8 cellular contexts compared by ENCODE assay signal in genomic region chr2:161418715-161419337, GRCh38. TPM values are rescaled to one million over a fixed set of nuclear protein-coding genes. Genes with fewer than 3 reads are reported as not detected.
DNase-seq lines count a peak whose midpoint lies in the region; ATAC-seq, FAIRE-seq and TF ChIP-seq lines count a peak whose summit lies in the region.
"Had no signal": no experiment of that assay in that cellular context is flagged by ENCODE, and none has a peak within 500 bp of the region (broad histone marks: within the 10 kb centered on the region; RNA-seq: fewer than 3 reads in every experiment).

No MANE protein-coding gene starts in this region.

- no peak overlapping the region for H3K27ac ChIP-seq in neuronal stem cell (replicated peaks; ENCODE audit: low read length)

- H4K91ac ChIP-seq in neuronal stem cell (ENCODE audit: low read depth, low read length, poor library complexity), result no peak overlapping the region

- TF ChIP-seq CTCF in astrocyte of the spinal cord (IDR thresholded peaks at IDR 0.05; ENCODE audit: low read depth, low read length), result no peak

- peak overlapping the region; percentile 37 for H3K4me2 ChIP-seq in neuronal stem cell (ENCODE audit: insufficient read depth, low read length, poor library complexity, severe bottlenecking)

- no peak overlapping the region for H3K4ac ChIP-seq in neuronal stem cell (ENCODE audit: low read length)

- FAIRE-seq in HTR-8/SVneo (lab: Jason Lieb, UNC), result no peak

- H3K4me3 ChIP-seq in astrocyte of the spinal cord (ENCODE audit: low read depth, low read length) (no peak overlapping the region), neuronal stem cell (ENCODE audit: low read length in 2 of 2) (peak overlapping the region; percentile 18 to 67)

- H2BK120ac ChIP-seq in neuronal stem cell (ENCODE audit: low read depth, low read length), result no peak overlapping the region

- H3K23ac ChIP-seq in neuronal stem cell (ENCODE audit: low read depth, low read length, poor library complexity), result no peak overlapping the region

- peaks cover 41 to 99% (median 96%) of the 10 kb centered on the region in 3 experiments for H3K27me3 ChIP-seq in neuronal stem cell (ENCODE audit: control insufficient read depth in 3 of 3, insufficient read depth in 3 of 3, low read depth in 1 of 3, low read length in 3 of 3)

- no peak overlapping the region for H2AK5ac ChIP-seq in neuronal stem cell (ENCODE audit: low read depth, low read length)

- no peak overlapping the region for H2BK5ac ChIP-seq in neuronal stem cell (ENCODE audit: low read length)

- no peak overlapping the region for H2BK12ac ChIP-seq in neuronal stem cell (ENCODE audit: low read length)

- H3K9me3 ChIP-seq in neuronal stem cell (replicated peaks in 1 of 2; ENCODE audit: control insufficient read depth in 2 of 2, insufficient read depth in 1 of 2, low read depth in 1 of 2, low read length in 2 of 2), result no peaks in the 10 kb centered on the region

- no CpG with 5 or more reads among the region's 48 CpGs for WGBS in neuronal stem cell (ENCODE audit: extremely low coverage in 2 of 2, insufficient read length in 2 of 2, insufficient replicate concordance in 1 of 2), 2 donors

- H2AFZ ChIP-seq in neuronal stem cell (ENCODE audit: low read length), result peak overlapping the region; percentile 91

- no peak for ATAC-seq in HG03378 (IDR thresholded peaks at IDR 0.05; ENCODE audit: unreplicated experiment)

- peaks cover 5 to 17% of the 10 kb centered on the region in 2 donors for H3K4me1 ChIP-seq in neuronal stem cell (ENCODE audit: control insufficient read depth in 2 of 2, insufficient read depth in 1 of 2, low read depth in 1 of 2, low read length in 2 of 2)

- H3K79me1 ChIP-seq in neuronal stem cell (ENCODE audit: low read depth, low read length), result no peaks in the 10 kb centered on the region

- H3K18ac ChIP-seq in neuronal stem cell (ENCODE audit: low read length), result peak overlapping the region; percentile 38

- DNase-seq in GF-D8 (lab: John Stamatoyannopoulos, UW) (peak; percentile 7), Kasumi-1 (lab: John Stamatoyannopoulos, UW) (peak; percentile 31 to 34), astrocyte of the spinal cord (ENCODE audit: low read depth, low spot score) (peak; percentile 12), neuronal stem cell (ENCODE audit: low spot score) (peak; percentile 59), HTR-8/SVneo (ENCODE audit: insufficient read length, low spot score) (no peak), NCI-H1694 treated with DMSO at 0.1 percent for 48 hours (lab: John Stamatoyannopoulos, UW) (no peak)
- DNase-seq: stimulated activated CD4-positive, alpha-beta T cell treated with anti-CD3 and anti-CD28 coated beads, Interleukin-4, amount 100 ng/mL, for 24 hours had no signal

- no peak overlapping the region for H3K9ac ChIP-seq in neuronal stem cell (ENCODE audit: low read depth, low read length, poor library complexity)

- H2BK15ac ChIP-seq in neuronal stem cell (ENCODE audit: low read length), result no peak overlapping the region

- H3K36me3 ChIP-seq in neuronal stem cell (replicated peaks in 1 of 2; ENCODE audit: control insufficient read depth in 2 of 2, insufficient read depth in 2 of 2, low read length in 2 of 2), result no peaks in the 10 kb centered on the region

- H3K14ac ChIP-seq in neuronal stem cell (ENCODE audit: low read length), result no peak overlapping the region

- in situ Hi-C loops in astrocyte of the spinal cord (cut with HindIII; ENCODE audit: low sequenced_read_pairs), result no loop called here

- H4K8ac ChIP-seq in neuronal stem cell (ENCODE audit: low read depth, low read length), result no peak overlapping the region

RNA-seq across cellular contexts. Expression of gene TBR1, which starts 2.7 kb away (rescaled TPM):
- polyA plus RNA-seq in neuronal stem cell (2013, experiment 1 of 2), result 0.01 TPM
- 0.01 TPM for polyA plus RNA-seq in neuronal stem cell (2013, experiment 2 of 2)

Comparison
In these comparisons a context has a peak if more than half of its experiments do, and no peak if none do; other contexts are left out.
1. DNase-seq: peak in GF-D8 (single experiment), Kasumi-1 (2 of 2), astrocyte of the spinal cord (single experiment) and neuronal stem cell (single experiment); none in HTR-8/SVneo (single experiment) and NCI-H1694 treated with DMSO at 0.1 percent for 48 hours (single experiment).